Comparison of ENCODE assay signal across 18 cellular contexts in the genomic region with DNA sequence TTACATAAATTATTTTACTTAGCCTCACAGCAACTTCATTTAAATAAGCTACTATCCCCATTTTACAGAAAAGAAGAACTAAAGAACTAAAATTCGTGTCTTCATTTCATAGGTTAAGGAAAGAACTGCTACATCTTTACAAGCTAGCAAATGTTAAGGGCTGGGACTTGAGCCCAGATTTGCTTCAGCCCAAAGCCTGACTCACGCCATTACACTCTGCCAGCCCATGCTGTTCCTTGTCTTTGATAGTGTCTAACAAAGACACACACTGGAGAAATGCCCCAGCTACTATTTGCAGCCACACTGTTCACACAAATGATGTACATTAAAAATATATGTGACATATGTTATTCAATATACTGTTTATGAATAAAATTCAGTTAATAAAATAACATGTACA. TPM values are rescaled to one million over a fixed set of nuclear protein-coding genes. Genes with fewer than 3 reads are reported as not detected.
A peak's percentile ranks its signal among the peaks of the same experiment; 100 is the strongest.
DNase-seq lines count a peak whose midpoint lies in the region; ATAC-seq, FAIRE-seq and TF ChIP-seq lines count a peak whose summit lies in the region.
"Had no signal": no experiment of that assay in that cellular context is flagged by ENCODE, and none has a peak within 500 bp of the region (broad histone marks: within the 10 kb centered on the region; RNA-seq: fewer than 3 reads in every experiment).

No MANE protein-coding gene starts in this region.

- TF ChIP-seq POLR2A in prostate gland (IDR thresholded peaks at IDR 0.05), result no peak

- peaks cover 2% of the 10 kb centered on the region for H3K4me1 Mint-ChIP-seq in astrocyte (ENCODE audit: low read depth, unreplicated experiment)
- H3K4me1 Mint-ChIP-seq in activated CD4-positive, alpha-beta T cell treated with anti-CD3 and anti-CD28 coated beads for 36 hours, result no peaks in the 10 kb centered on the region
- H3K4me1 Mint-ChIP-seq: activated naive CD8-positive, alpha-beta T cell treated with anti-CD3 and anti-CD28 coated beads, Interleukin-2, amount 50 U/mL, for 24 hours; neural crest cell; stimulated activated naive B cell treated with anti-CD40 and anti-IgM and Interleukin-4, amounts not matched to agents 10 μg/mL and 1 μg/mL and 100 μg/mL, for 72 hours had no signal

- ATAC-seq in activated CD4-positive, alpha-beta T cell treated with anti-CD3 and anti-CD28 coated beads for 36 hours, result no peak
- ATAC-seq: activated naive CD8-positive, alpha-beta T cell treated with anti-CD3 and anti-CD28 coated beads, Interleukin-2, amount 50 U/mL, for 24 hours; stimulated activated naive B cell treated with anti-CD40 and anti-IgM and Interleukin-4, amounts not matched to agents 10 μg/mL and 1 μg/mL and 100 μg/mL, for 72 hours; upper lobe of right lung had no signal

- CTCF ChIA-PET in PC-9 (lab: Charles Lee), result no interaction called here
- CTCF ChIA-PET in activated CD4-positive, alpha-beta T cell treated with anti-CD3 and anti-CD28 coated beads for 36 hours (lab: Charles Lee), result no interaction called here

- POLR2A ChIA-PET in PC-9 (lab: Charles Lee; ENCODE audit: unreplicated experiment), result no interaction called here
- POLR2A ChIA-PET in activated CD4-positive, alpha-beta T cell treated with anti-CD3 and anti-CD28 coated beads for 36 hours (lab: Charles Lee), result no interaction called here

- H3K27ac Mint-ChIP-seq in astrocyte (ENCODE audit: unreplicated experiment), result no peak overlapping the region
- H3K27ac Mint-ChIP-seq in activated CD4-positive, alpha-beta T cell treated with anti-CD3 and anti-CD28 coated beads for 36 hours, result no peak overlapping the region
- H3K27ac Mint-ChIP-seq: activated naive CD8-positive, alpha-beta T cell treated with anti-CD3 and anti-CD28 coated beads, Interleukin-2, amount 50 U/mL, for 24 hours; stimulated activated naive B cell treated with anti-CD40 and anti-IgM and Interleukin-4, amounts not matched to agents 10 μg/mL and 1 μg/mL and 100 μg/mL, for 72 hours had no signal

- WGBS in prostate gland, result 18% methylated on average over 2 of the region's 2 CpGs

- H2AFZ ChIP-seq in astrocyte (ENCODE audit: low read depth, low read length) (no peak overlapping the region), PC-9 (no peak overlapping the region)

- H3K4me3 ChIP-seq in astrocyte (ENCODE audit: insufficient read depth, low read depth, low read length) (no peak overlapping the region), foreskin fibroblast (ENCODE audit: low read depth in 1 of 2, low read length in 2 of 2) (no peak overlapping the region), prostate gland (no peak overlapping the region), PC-9 (no peak overlapping the region)
- H3K4me3 ChIP-seq: coronary artery, esophagus squamous epithelium, upper lobe of right lung had no signal

- H3K27me3 ChIP-seq in astrocyte (ENCODE audit: insufficient read depth, low read length) (no peaks in the 10 kb centered on the region), prostate gland (replicated peaks; ENCODE audit: insufficient read depth) (no peaks in the 10 kb centered on the region), PC-9 (ENCODE audit: insufficient read depth, low read depth) (no peaks in the 10 kb centered on the region)
- H3K27me3 ChIP-seq: upper lobe of right lung had no signal

- H3K4me1 ChIP-seq in astrocyte (ENCODE audit: insufficient read depth, low read length), result no peaks in the 10 kb centered on the region
- H3K4me1 ChIP-seq in prostate gland (replicated peaks), result no peaks in the 10 kb centered on the region
- no peaks in the 10 kb centered on the region for H3K4me1 ChIP-seq in PC-9 (replicated peaks; ENCODE audit: insufficient read depth)
- H3K4me1 ChIP-seq: upper lobe of right lung had no signal

- H3K27me3 Mint-ChIP-seq in astrocyte (ENCODE audit: low read depth, unreplicated experiment), result no peaks in the 10 kb centered on the region
- peaks cover 15% of the 10 kb centered on the region for H3K27me3 Mint-ChIP-seq in activated CD4-positive, alpha-beta T cell treated with anti-CD3 and anti-CD28 coated beads for 36 hours

- H3K79me2 ChIP-seq in astrocyte (ENCODE audit: insufficient read depth, low read length), result no peaks in the 10 kb centered on the region
- no peaks in the 10 kb centered on the region for H3K79me2 ChIP-seq in PC-9 (ENCODE audit: low read depth)

- H3K9ac ChIP-seq in astrocyte (ENCODE audit: low read length), result no peak overlapping the region
- H3K9ac ChIP-seq: SK-N-SH had no signal

- H3K4me2 ChIP-seq in astrocyte (ENCODE audit: low read length) (no peak overlapping the region), PC-9 (no peak overlapping the region)
- H3K4me2 ChIP-seq: SK-N-SH had no signal

- H3K27ac ChIP-seq in astrocyte (ENCODE audit: low read depth, low read length), result no peak overlapping the region
- H3K27ac ChIP-seq in prostate gland, result no peak overlapping the region
- no peak overlapping the region for H3K27ac ChIP-seq in PC-9
- H3K27ac ChIP-seq: coronary artery, esophagus squamous epithelium, upper lobe of right lung had no signal

- H3K36me3 ChIP-seq in astrocyte (ENCODE audit: insufficient read depth, low read length) (no peaks in the 10 kb centered on the region), prostate gland (no peaks in the 10 kb centered on the region), PC-9 (ENCODE audit: low read depth) (no peaks in the 10 kb centered on the region)
- H3K36me3 ChIP-seq: esophagus squamous epithelium, upper lobe of right lung had no signal

- no peaks in the 10 kb centered on the region; the same call in 1 of the 2 replicates for H3K9me2 ChIP-seq in PC-9 (ENCODE audit: insufficient read depth)
- H3K9me2 ChIP-seq: SK-N-SH had no signal

- FAIRE-seq in astrocyte (lab: Jason Lieb, UNC), result no peak
- no peak for FAIRE-seq in GM19239 (lab: Jason Lieb, UNC)

- no peak overlapping the region for H3K4me3 Mint-ChIP-seq in astrocyte (ENCODE audit: unreplicated experiment)
- no peak overlapping the region for H3K4me3 Mint-ChIP-seq in activated CD4-positive, alpha-beta T cell treated with anti-CD3 and anti-CD28 coated beads for 36 hours
- H3K4me3 Mint-ChIP-seq: activated naive CD8-positive, alpha-beta T cell treated with anti-CD3 and anti-CD28 coated beads, Interleukin-2, amount 50 U/mL, for 24 hours; neural crest cell; stimulated activated naive B cell treated with anti-CD40 and anti-IgM and Interleukin-4, amounts not matched to agents 10 μg/mL and 1 μg/mL and 100 μg/mL, for 72 hours had no signal

- H3K9me3 Mint-ChIP-seq in astrocyte (ENCODE audit: unreplicated experiment), result no peaks in the 10 kb centered on the region
- no peaks in the 10 kb centered on the region for H3K9me3 Mint-ChIP-seq in activated CD4-positive, alpha-beta T cell treated with anti-CD3 and anti-CD28 coated beads for 36 hours (ENCODE audit: low read depth)
- H3K9me3 Mint-ChIP-seq: activated naive CD8-positive, alpha-beta T cell treated with anti-CD3 and anti-CD28 coated beads, Interleukin-2, amount 50 U/mL, for 24 hours; stimulated activated naive B cell treated with anti-CD40 and anti-IgM and Interleukin-4, amounts not matched to agents 10 μg/mL and 1 μg/mL and 100 μg/mL, for 72 hours had no signal

- BruUV-seq in PC-9 (replicated peaks; lab: Mats Ljungman, UMichigan), result no TSS peak

- H3F3A ChIP-seq in PC-9 (ENCODE audit: insufficient read depth, low read depth), result no peaks in the 10 kb centered on the region

- H3K36me3 Mint-ChIP-seq in astrocyte (ENCODE audit: low read depth, unreplicated experiment), result no peaks in the 10 kb centered on the region
- H3K36me3 Mint-ChIP-seq in activated CD4-positive, alpha-beta T cell treated with anti-CD3 and anti-CD28 coated beads for 36 hours (ENCODE audit: low read depth), result no peaks in the 10 kb centered on the region
- H3K36me3 Mint-ChIP-seq: stimulated activated naive B cell treated with anti-CD40 and anti-IgM and Interleukin-4, amounts not matched to agents 10 μg/mL and 1 μg/mL and 100 μg/mL, for 72 hours had no signal

- H4K20me1 ChIP-seq in astrocyte (ENCODE audit: insufficient read depth, low read length), result no peaks in the 10 kb centered on the region
- no peaks in the 10 kb centered on the region for H4K20me1 ChIP-seq in PC-9 (ENCODE audit: insufficient read depth)

- intact Hi-C loops in prostate gland (cut with DNase I), result no loop called here
- intact Hi-C loops in PC-9 (cut with micrococcal nuclease; ENCODE audit: unreplicated experiment), result no loop called here
- intact Hi-C loops in activated CD4-positive, alpha-beta T cell treated with anti-CD3 and anti-CD28 coated beads for 36 hours (cut with DNase I, micrococcal nuclease), result no loop called here

- no peak for TF ChIP-seq CTCF in astrocyte (IDR thresholded peaks at IDR 0.05; ENCODE audit: insufficient read depth, low read depth, low read length)
- no peak for TF ChIP-seq CTCF in foreskin fibroblast (IDR thresholded peaks at IDR 0.05; ENCODE audit: low read depth, low read length)
- TF ChIP-seq CTCF in prostate gland (IDR thresholded peaks at IDR 0.05), result no peak
- TF ChIP-seq CTCF in PC-9 (conservative IDR thresholded peaks at IDR 0.05), result no peak

- peak; percentile 3 for DNase-seq in ELR (ENCODE audit: low read depth)
- DNase-seq in astrocyte (ENCODE audit: low read depth), result peak; percentile 54
- DNase-seq in foreskin fibroblast, result peak; percentile 61 to 84
- DNase-seq in prostate gland (ENCODE audit: low spot score), result peak; percentile 47
- DNase-seq in GM19239 (ENCODE audit: insufficient read length, low spot score), result no peak
- DNase-seq in PC-9, result no peak
- DNase-seq in activated CD4-positive, alpha-beta T cell treated with anti-CD3 and anti-CD28 coated beads for 36 hours, result no peak
- DNase-seq: activated CD4-positive, alpha-beta T cell treated with anti-CD3 and anti-CD28 coated beads, Interleukin-2, amount 50 U/mL, for 4 hours; activated naive CD8-positive, alpha-beta T cell treated with anti-CD3 and anti-CD28 coated beads, Interleukin-2, amount 50 U/mL, for 24 hours; DND-41; esophagus squamous epithelium; mammary epithelial cell; NCI-H1092 treated with DMSO at 0.1 percent for 48 hours; stimulated activated naive B cell treated with anti-CD40 and anti-IgM and Interleukin-4, amounts not matched to agents 10 μg/mL and 1 μg/mL and 100 μg/mL, for 72 hours; upper lobe of right lung had no signal

- H3K9me3 ChIP-seq in astrocyte (ENCODE audit: insufficient read depth, low read depth, low read length) (no peaks in the 10 kb centered on the region), prostate gland (no peaks in the 10 kb centered on the region), PC-9 (ENCODE audit: insufficient read depth, low read depth) (no peaks in the 10 kb centered on the region)
- H3K9me3 ChIP-seq: esophagus squamous epithelium, SK-N-SH, upper lobe of right lung had no signal

RNA-seq across cellular contexts. Expression of a gene that starts 29.0 kb away (rescaled TPM):
- 0.29 and 0.32 TPM in 2 replicates for total RNA-seq in astrocyte
- total RNA-seq in prostate gland, result 1 to 10 TPM; 1.2 to 1.4 TPM
- 0.73 and 0.92 TPM in 2 replicates for total RNA-seq in PC-9 (2021)
- total RNA-seq in activated CD4-positive, alpha-beta T cell treated with anti-CD3 and anti-CD28 coated beads for 36 hours, result under 1 TPM; 0.14 to 0.67 TPM

Comparison
In these comparisons a context has a peak if more than half of its experiments do, and no peak if none do; other contexts are left out.
1. DNase-seq: peak in ELR (single experiment), astrocyte (single experiment), foreskin fibroblast (2 of 2) and prostate gland (single experiment); none in GM19239 (single experiment), PC-9 (0 of 2) and activated CD4-positive, alpha-beta T cell treated with anti-CD3 and anti-CD28 coated beads for 36 hours (single experiment).